ENCODE assay signal across 8 cellular contexts in genomic region chr1:206770531-206771352, GRCh38. TPM values are rescaled to one million over a fixed set of nuclear protein-coding genes. Genes with fewer than 3 reads are reported as not detected.
A peak's percentile ranks its signal among the peaks of the same experiment; 100 is the strongest.
DNase-seq lines count a peak whose midpoint lies in the region; ATAC-seq, FAIRE-seq and TF ChIP-seq lines count a peak whose summit lies in the region.

A gene with protein sequence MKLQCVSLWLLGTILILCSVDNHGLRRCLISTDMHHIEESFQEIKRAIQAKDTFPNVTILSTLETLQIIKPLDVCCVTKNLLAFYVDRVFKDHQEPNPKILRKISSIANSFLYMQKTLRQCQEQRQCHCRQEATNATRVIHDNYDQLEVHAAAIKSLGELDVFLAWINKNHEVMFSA (plus strand): TSS chr1:206770773. CDS start chr1:206836663, 65,890 bp downstream.

- in situ Hi-C loops in HepG2 (cut with HindIII; ENCODE audit: extremely low pct_ligation_motif_present, low pct_unique_long_range_greater_than_20kb) = no loop called here

- no peak within 1 kb of the TSS for H2AFZ ChIP-seq in HepG2 (ENCODE audit: low read length)

- H3K4me2 ChIP-seq in HepG2 (ENCODE audit: low read depth, low read length) = no peak within 1 kb of the TSS

- H3K9me3 ChIP-seq in right lobe of liver (no peaks in the 10 kb centered on the region), HepG2 (ENCODE audit: low read length) (no peaks in the 10 kb centered on the region), thoracic aorta (no peaks in the 10 kb centered on the region)

- H3K4me3 Mint-ChIP-seq in type B pancreatic cell = no peak within 1 kb of the TSS

- POLR2A ChIA-PET in HepG2 (lab: Yijun Ruan, JAX) = no interaction called here

- intact Hi-C loops in right lobe of liver (cut with DNase I) = no loop called here
- intact Hi-C loops in HepG2 (cut with micrococcal nuclease; ENCODE audit: unreplicated experiment) = no loop called here
- intact Hi-C loops in dorsolateral prefrontal cortex (cut with DNase I) = no loop called here

- ATAC-seq in right lobe of liver (peak; percentile 38 to 53 (median 48)), HepG2 (no peak), thoracic aorta (ENCODE audit: insufficient number of reproducible peaks, low FRiP score, low read depth) (no peak)

- H4K20me1 ChIP-seq in HepG2 (ENCODE audit: insufficient read depth, low read length) = no peaks in the 10 kb centered on the region

- no TSS peak for BruUV-seq in HepG2 (replicated peaks; lab: Mats Ljungman, UMichigan)

- peaks cover 20% of the 10 kb centered on the region for H3K27me3 Mint-ChIP-seq in type B pancreatic cell

- TF ChIP-seq POLR2A in right lobe of liver (IDR thresholded peaks at IDR 0.05) (peak; percentile 13), HepG2 (IDR thresholded peaks at IDR 0.05; ENCODE audit: insufficient read depth in 1 of 2, low read depth in 2 of 2, low read length in 2 of 2) (no peak)

- no peak within 1 kb of the TSS for H3K9ac ChIP-seq in HepG2 (ENCODE audit: insufficient read depth, low read depth, low read length)

- H3K36me3 ChIP-seq in right lobe of liver (no peaks in the 10 kb centered on the region), HepG2 (replicated peaks in 1 of 2; ENCODE audit: control insufficient read depth in 1 of 2, insufficient read depth in 2 of 2, low read length in 2 of 2) (no peaks in the 10 kb centered on the region), thoracic aorta (no peaks in the 10 kb centered on the region)

- TF ChIP-seq CTCF in right lobe of liver (IDR thresholded peaks at IDR 0.05) (no peak), HepG2 (CRISPR knock-in tag; IDR thresholded peaks at IDR 0.05) (no peak), fibroblast of villous mesenchyme (IDR thresholded peaks at IDR 0.05; ENCODE audit: insufficient read depth, low read depth, low read length) (no peak), thoracic aorta (IDR thresholded peaks at IDR 0.05) (no peak), type B pancreatic cell (conservative IDR thresholded peaks at IDR 0.05) (no peak), dorsolateral prefrontal cortex (IDR thresholded peaks at IDR 0.05 in 54 of 56, conservative IDR thresholded peaks at IDR 0.05 in 2 of 56; ENCODE audit: low read depth in 1 of 56, partially characterized antibody in 56 of 56) (no peak)

- no peaks in the 10 kb centered on the region for H3K36me3 Mint-ChIP-seq in type B pancreatic cell

- H3K9me3 Mint-ChIP-seq in type B pancreatic cell = no peaks in the 10 kb centered on the region

- no peak within 1 kb of the TSS for H3K27ac Mint-ChIP-seq in type B pancreatic cell

- H3K4me1 Mint-ChIP-seq in type B pancreatic cell (ENCODE audit: unreplicated experiment) = peaks cover 17% of the 10 kb centered on the region

- H3K27me3 ChIP-seq in right lobe of liver (no peaks in the 10 kb centered on the region), HepG2 (ENCODE audit: control insufficient read depth in 1 of 2, insufficient read depth in 2 of 2, low read length in 2 of 2) (peaks cover 0 to 22% of the 10 kb centered on the region in 2 experiments; a peak in 3 of 5 replicates), thoracic aorta (replicated peaks; ENCODE audit: insufficient read depth) (no peaks in the 10 kb centered on the region), dorsolateral prefrontal cortex (peaks cover 0 to 19% (median 0%) of the 10 kb centered on the region in 45 donors)

- no peak for TF ChIP-seq EP300 in HepG2 (IDR thresholded peaks at IDR 0.05; ENCODE audit: low read depth in 2 of 2, low read length in 2 of 2)
- no peak for TF ChIP-seq EP300 in HepG2 (CRISPR knock-in tag; IDR thresholded peaks at IDR 0.05; ENCODE audit: borderline replicate concordance)

- no peak for TF ChIP-seq RAD21 in HepG2 (CRISPR knock-in tag; IDR thresholded peaks at IDR 0.05)

- DNase-seq in right lobe of liver (no peak), HepG2 (ENCODE audit: low spot score) (no peak), RPMI7951 (ENCODE audit: low read depth) (peak; percentile 19), fibroblast of villous mesenchyme (ENCODE audit: low read depth) (peak; percentile 54), thoracic aorta (ENCODE audit: low spot score) (no peak), frontal cortex (ENCODE audit: low spot score in 2 of 2) (no peak), type B pancreatic cell (ENCODE audit: extremely low spot score, unreplicated experiment) (no peak), dorsolateral prefrontal cortex (no peak)

- CTCF ChIA-PET in HepG2 (lab: Yijun Ruan, JAX; ENCODE audit: low intra/inter-chr PET ratio, low total read pairs) = no interaction called here

- H3K27ac ChIP-seq in right lobe of liver (no peak within 1 kb of the TSS), HepG2 (ENCODE audit: extremely low read length, insufficient read depth, low read length) (no peak within 1 kb of the TSS), thoracic aorta (peak within 1 kb of the TSS in 1 of 2 donors; percentile 54), dorsolateral prefrontal cortex (peak within 1 kb of the TSS in 6 of 59 donors; percentile 9 to 55 (median 35))

- WGBS in right lobe of liver (ENCODE audit: insufficient coverage, low coverage, low lambda C conversion rate, missing lambda C conversion rate) = 44% methylated on average over 7 of the region's 10 CpGs
- 25% methylated on average over 9 of the region's 10 CpGs for WGBS in HepG2 (ENCODE audit: low lambda C conversion rate)

- H3K4me3 ChIP-seq in right lobe of liver = no peak within 1 kb of the TSS
- no peak within 1 kb of the TSS for H3K4me3 ChIP-seq in HepG2 (replicated peaks in 1 of 3; ENCODE audit: insufficient read depth in 1 of 3, low read depth in 2 of 3, low read length in 3 of 3)
- no peak within 1 kb of the TSS for H3K4me3 ChIP-seq in fibroblast of villous mesenchyme (ENCODE audit: low read depth, low read length)
- H3K4me3 ChIP-seq in thoracic aorta = peak within 1 kb of the TSS; percentile 46
- H3K4me3 ChIP-seq in dorsolateral prefrontal cortex = peak within 1 kb of the TSS in 24 of 59 donors; percentile 5 to 50 (median 26)

- H3K4me1 ChIP-seq in right lobe of liver = no peaks in the 10 kb centered on the region
- H3K4me1 ChIP-seq in HepG2 (ENCODE audit: insufficient read depth, low read length) = peaks cover 10% of the 10 kb centered on the region; the same call in 1 of the 2 replicates
- no peaks in the 10 kb centered on the region for H3K4me1 ChIP-seq in thoracic aorta (ENCODE audit: control insufficient read depth in 1 of 2, low read depth in 2 of 2)

- FAIRE-seq in HepG2 (lab: Jason Lieb, UNC) = no peak
- no peak for FAIRE-seq in frontal cortex (lab: Jason Lieb, UNC)

- H3K79me2 ChIP-seq in HepG2 (ENCODE audit: insufficient read depth, low read length) = no peaks in the 10 kb centered on the region

TF ChIP-seq in HepG2, 621 proteins besides CTCF, POLR2A, EP300 and RAD21:
- TF ChIP-seq, protein P1, sequence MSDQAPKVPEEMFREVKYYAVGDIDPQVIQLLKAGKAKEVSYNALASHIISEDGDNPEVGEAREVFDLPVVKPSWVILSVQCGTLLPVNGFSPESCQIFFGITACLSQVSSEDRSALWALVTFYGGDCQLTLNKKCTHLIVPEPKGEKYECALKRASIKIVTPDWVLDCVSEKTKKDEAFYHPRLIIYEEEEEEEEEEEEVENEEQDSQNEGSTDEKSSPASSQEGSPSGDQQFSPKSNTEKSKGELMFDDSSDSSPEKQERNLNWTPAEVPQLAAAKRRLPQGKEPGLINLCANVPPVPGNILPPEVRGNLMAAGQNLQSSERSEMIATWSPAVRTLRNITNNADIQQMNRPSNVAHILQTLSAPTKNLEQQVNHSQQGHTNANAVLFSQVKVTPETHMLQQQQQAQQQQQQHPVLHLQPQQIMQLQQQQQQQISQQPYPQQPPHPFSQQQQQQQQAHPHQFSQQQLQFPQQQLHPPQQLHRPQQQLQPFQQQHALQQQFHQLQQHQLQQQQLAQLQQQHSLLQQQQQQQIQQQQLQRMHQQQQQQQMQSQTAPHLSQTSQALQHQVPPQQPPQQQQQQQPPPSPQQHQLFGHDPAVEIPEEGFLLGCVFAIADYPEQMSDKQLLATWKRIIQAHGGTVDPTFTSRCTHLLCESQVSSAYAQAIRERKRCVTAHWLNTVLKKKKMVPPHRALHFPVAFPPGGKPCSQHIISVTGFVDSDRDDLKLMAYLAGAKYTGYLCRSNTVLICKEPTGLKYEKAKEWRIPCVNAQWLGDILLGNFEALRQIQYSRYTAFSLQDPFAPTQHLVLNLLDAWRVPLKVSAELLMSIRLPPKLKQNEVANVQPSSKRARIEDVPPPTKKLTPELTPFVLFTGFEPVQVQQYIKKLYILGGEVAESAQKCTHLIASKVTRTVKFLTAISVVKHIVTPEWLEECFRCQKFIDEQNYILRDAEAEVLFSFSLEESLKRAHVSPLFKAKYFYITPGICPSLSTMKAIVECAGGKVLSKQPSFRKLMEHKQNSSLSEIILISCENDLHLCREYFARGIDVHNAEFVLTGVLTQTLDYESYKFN (CRISPR knock-in tag; conservative IDR thresholded peaks at IDR 0.05) = no peak

RNA-seq across cellular contexts. Expression of the gene that starts here (rescaled TPM):
- total RNA-seq in right lobe of liver = not detected
- not detected in 2 replicates for total RNA-seq in HepG2 (2016; rRNA removed; fragmentation: Illumina TruSeq; extraction: Trizol)
- total RNA-seq in HepG2 (2016; cell fraction: cytosol; rRNA removed; fragmentation: Illumina TruSeq; extraction: Trizol; ENCODE audit: low read depth) = not detected in 2 replicates
- total RNA-seq in HepG2 (2016; cell fraction: insoluble cytoplasmic fraction; rRNA removed; fragmentation: Illumina TruSeq; extraction: Trizol) = not detected in 2 replicates
- not detected in 2 replicates for total RNA-seq in HepG2 (2016; cell fraction: membrane; rRNA removed; fragmentation: Illumina TruSeq; extraction: Trizol)
- not detected in 2 replicates for total RNA-seq in HepG2 (2016; cell fraction: nucleus; rRNA removed; fragmentation: Illumina TruSeq; extraction: Trizol)
- polyA plus RNA-seq in HepG2 (2011; rRNA removed) = not detected in 2 replicates
- not detected in 2 replicates for polyA plus RNA-seq in HepG2 (2011; cell fraction: cytosol; rRNA removed)
- polyA plus RNA-seq in HepG2 (2011; cell fraction: nucleus; rRNA removed) = not detected in 2 replicates
- polyA plus RNA-seq in HepG2 (2012) = not detected in 2 replicates
- polyA plus RNA-seq in HepG2 (2016; cell fraction: cytosol; fragmentation: Illumina TruSeq; extraction: Trizol; ENCODE audit: low read depth) = not detected in 2 replicates
- polyA plus RNA-seq in HepG2 (2016; cell fraction: insoluble cytoplasmic fraction; fragmentation: Illumina TruSeq; extraction: Trizol; ENCODE audit: low read depth) = not detected in 2 replicates
- polyA plus RNA-seq in HepG2 (2016; cell fraction: membrane; fragmentation: Illumina TruSeq; extraction: Trizol; ENCODE audit: low read depth) = not detected in 2 replicates
- not detected in 2 replicates for polyA plus RNA-seq in HepG2 (2016; cell fraction: nucleus; fragmentation: Illumina TruSeq; extraction: Trizol; ENCODE audit: insufficient read depth, low read depth)
- polyA minus RNA-seq in HepG2 (2011; rRNA and poly(A)+ RNA removed; ENCODE audit: low replicate concordance) = not detected in 2 replicates
- polyA minus RNA-seq in HepG2 (2011; cell fraction: cytosol; rRNA and poly(A)+ RNA removed) = not detected in 2 replicates
- not detected in 2 replicates for polyA minus RNA-seq in HepG2 (2011; cell fraction: nucleus; rRNA and poly(A)+ RNA removed)
- 0.24 TPM in 1 of 2 replicates, not detected in the other for total RNA-seq in RPMI7951 (2014; rRNA removed; shearing (Covaris generic))
- total RNA-seq in fibroblast of villous mesenchyme = 0.97 and 1.7 TPM in 2 replicates
- total RNA-seq in thoracic aorta = not detected
- not detected for total RNA-seq in frontal cortex
- not detected in 2 replicates for total RNA-seq in type B pancreatic cell (ENCODE audit: low replicate concordance)
- not detected for total RNA-seq in dorsolateral prefrontal cortex

Comparison
In these comparisons a context has a peak if more than half of its experiments do, and no peak if none do; other contexts are left out.
1. Peak in ATAC-seq in right lobe of liver; RNA of the gene not detected or under 1 TPM.
2. Peak in DNase-seq in RPMI7951; RNA of the gene not detected or under 1 TPM.